In the genomic region with DNA sequence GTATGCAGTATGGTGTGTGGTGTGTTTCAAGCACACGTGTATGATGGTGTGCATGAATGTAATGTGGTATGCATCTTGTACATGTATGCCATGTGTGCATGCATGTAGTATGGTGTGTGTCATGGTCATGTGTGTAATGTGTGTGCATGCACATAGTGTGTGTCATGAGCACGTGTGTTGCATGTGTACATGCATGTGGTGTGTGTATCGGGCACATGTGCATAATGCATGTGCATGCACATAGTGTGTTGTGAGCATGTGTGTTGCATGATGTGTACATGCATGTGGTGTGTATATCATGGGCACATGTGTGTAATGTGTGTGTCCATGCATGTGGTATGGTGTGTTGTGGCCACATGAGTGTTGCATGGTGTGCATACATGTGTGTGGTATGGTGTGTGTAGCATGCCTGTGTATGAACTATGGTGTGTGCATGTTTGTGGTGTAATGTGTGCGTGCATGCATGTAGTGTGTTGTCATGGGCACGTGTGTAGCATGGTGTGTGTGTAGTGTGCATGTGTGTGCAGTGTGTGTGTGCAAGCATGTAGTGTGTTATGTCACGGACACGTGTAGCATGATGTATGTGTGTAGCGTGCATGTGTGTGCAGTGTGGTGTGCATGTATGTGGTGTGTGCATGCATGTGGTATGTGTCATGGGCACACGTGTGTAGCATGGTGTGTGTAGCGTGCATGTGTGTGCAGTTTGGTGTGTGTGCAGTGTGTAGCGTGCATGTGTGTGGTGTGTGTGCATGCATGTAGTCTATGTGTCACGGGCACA, we compare ENCODE assay signal across 25 cellular contexts. TPM values are rescaled to one million over a fixed set of nuclear protein-coding genes. Genes with fewer than 3 reads are reported as not detected.
"Had no signal": no experiment of that assay in that cellular context is flagged by ENCODE, and none has a peak within 500 bp of the region (broad histone marks: within the 10 kb centered on the region; RNA-seq: fewer than 3 reads in every experiment).

No MANE protein-coding gene starts in this region.

- DNase-seq: activated CD4-positive, alpha-beta T cell treated with anti-CD3 and anti-CD28 coated beads, Interleukin-2, amount 50 U/mL, for 4 hours; activated naive CD8-positive, alpha-beta T cell treated with anti-CD3 and anti-CD28 coated beads, Interleukin-2, amount 10 ng/mL, durations not matched to agents 7 days and 5 days; activated T-cell treated with anti-CD3 and anti-CD28 coated beads, Interleukin-2, amount 50 U/mL, for 72 hours; central memory CD4-positive, alpha-beta T cell; colonic mucosa; endodermal cell; foreskin keratinocyte; left ventricle myocardium inferior; mammary epithelial cell; stimulated activated CD4-positive, alpha-beta T cell treated with anti-CD3 and anti-CD28 coated beads, Interleukin-4, amount 100 ng/mL, for 24 hours; T1000; testis; upper lobe of left lung had no signal

- H3K4me1 ChIP-seq: colonic mucosa, foreskin keratinocyte, left ventricle myocardium inferior, testis, upper lobe of left lung had no signal

- H3K36me3 Mint-ChIP-seq: activated naive CD8-positive, alpha-beta T cell treated with anti-CD3 and anti-CD28 coated beads, Interleukin-2, amount 10 ng/mL, durations not matched to agents 7 days and 5 days; stimulated activated effector memory CD8-positive, alpha-beta T cell treated with anti-CD3 and anti-CD28 coated beads, Interleukin-12 subunit alpha, Interleukin-12 subunit beta, amount 100 ng/mL, for 72 hours had no signal

- H3K9me3 ChIP-seq: colonic mucosa, left ventricle myocardium inferior, ovary, testis, upper lobe of left lung had no signal

- H3K4me1 Mint-ChIP-seq: endodermal cell, neural crest cell had no signal

- H3K36me3 ChIP-seq: colonic mucosa, left ventricle myocardium inferior, ovary, upper lobe of left lung had no signal

- H3K27me3 ChIP-seq: colonic mucosa, foreskin keratinocyte, ovary, testis, upper lobe of left lung had no signal

- H3K27ac ChIP-seq: colonic mucosa, foreskin keratinocyte, left ventricle myocardium inferior, ovary, testis, upper lobe of left lung had no signal

- H3K4me3 Mint-ChIP-seq: activated naive CD8-positive, alpha-beta T cell treated with anti-CD3 and anti-CD28 coated beads, Interleukin-2, amount 10 ng/mL, durations not matched to agents 7 days and 5 days; activated T-cell treated with anti-CD3 and anti-CD28 coated beads, Interleukin-2, amount 50 U/mL, for 72 hours; brain; endodermal cell; neural crest cell; stimulated activated effector memory CD8-positive, alpha-beta T cell treated with anti-CD3 and anti-CD28 coated beads, Interleukin-12 subunit alpha, Interleukin-12 subunit beta, amount 100 ng/mL, for 72 hours had no signal

- ATAC-seq: activated T-cell treated with anti-CD3 and anti-CD28 coated beads, Interleukin-2, amount 50 U/mL, for 72 hours; foreskin keratinocyte; sciatic nerve; stimulated activated effector memory CD8-positive, alpha-beta T cell treated with anti-CD3 and anti-CD28 coated beads, Interleukin-12 subunit alpha, Interleukin-12 subunit beta, amount 100 ng/mL, for 72 hours had no signal

- H3K27ac Mint-ChIP-seq: activated naive CD8-positive, alpha-beta T cell treated with anti-CD3 and anti-CD28 coated beads, Interleukin-2, amount 10 ng/mL, durations not matched to agents 7 days and 5 days; activated T-cell treated with anti-CD3 and anti-CD28 coated beads, Interleukin-2, amount 50 U/mL, for 72 hours; brain; endodermal cell; stimulated activated effector memory CD8-positive, alpha-beta T cell treated with anti-CD3 and anti-CD28 coated beads, Interleukin-12 subunit alpha, Interleukin-12 subunit beta, amount 100 ng/mL, for 72 hours had no signal

- H3K4me3 ChIP-seq: colonic mucosa, left ventricle myocardium inferior, ovary, testis, upper lobe of left lung had no signal

RNA-seq across cellular contexts. Expression of a gene that starts 17.6 kb away (rescaled TPM):
- total RNA-seq: pulmonary artery endothelial cell had no signal

RNA-seq across cellular contexts. Expression of a gene that starts 52.4 kb away (rescaled TPM):
- total RNA-seq: activated CD8-positive, alpha-beta memory T cell treated with anti-CD3 and anti-CD28 coated beads for 36 hours; activated naive CD8-positive, alpha-beta T cell treated with anti-CD3 and anti-CD28 coated beads, Interleukin-2, amount 10 ng/mL, durations not matched to agents 7 days and 5 days; colonic mucosa; epithelial cell of proximal tubule; fibroblast of lung; foreskin keratinocyte; kidney epithelial cell; left ventricle myocardium inferior; mammary epithelial cell; mononuclear cell; neural crest cell; pulmonary artery endothelial cell; sciatic nerve; T-helper 1 cell treated with Interleukin-12 subunit alpha and Interleukin-12 subunit beta and Interleukin-4 antibody, amounts not matched to agents 30 ng/mL and 1 ng/mL, for 36 hours had no signal
